14 cellular contexts compared by ENCODE assay signal in genomic region chr3:194582196-194582905, GRCh38. TPM values are rescaled to one million over a fixed set of nuclear protein-coding genes. Genes with fewer than 3 reads are reported as not detected.
DNase-seq lines count a peak whose midpoint lies in the region; ATAC-seq, FAIRE-seq and TF ChIP-seq lines count a peak whose summit lies in the region.
"Had no signal": no experiment of that assay in that cellular context is flagged by ENCODE, and none has a peak within 500 bp of the region (broad histone marks: within the 10 kb centered on the region; RNA-seq: fewer than 3 reads in every experiment).

No MANE protein-coding gene starts in this region.

- H3K36me3 Mint-ChIP-seq in CD8-positive, alpha-beta T cell = peaks cover 7% of the 10 kb centered on the region
- peaks cover 20% of the 10 kb centered on the region for H3K36me3 Mint-ChIP-seq in activated T-helper 17 cell treated with anti-CD3 and anti-CD28 coated beads, Interleukin-2, amount 50 U/mL, for 72 hours (ENCODE audit: low read depth)

- TF ChIP-seq CTCF in CD8-positive, alpha-beta T cell (IDR thresholded peaks at IDR 0.05) = no peak
- TF ChIP-seq CTCF in omental fat pad (IDR thresholded peaks at IDR 0.05) = no peak

- H3K79me2 ChIP-seq in mesendoderm (ENCODE audit: control insufficient read depth, insufficient read depth, low read length) = no peaks in the 10 kb centered on the region

- H3K4me3 Mint-ChIP-seq in CD8-positive, alpha-beta T cell = peak overlapping the region; percentile 56
- peak overlapping the region; percentile 41 for H3K4me3 Mint-ChIP-seq in activated T-helper 17 cell treated with anti-CD3 and anti-CD28 coated beads, Interleukin-2, amount 50 U/mL, for 72 hours

- H3K4me3 ChIP-seq in CD8-positive, alpha-beta T cell (ENCODE audit: low read depth, low read length) = no peak overlapping the region
- no peak overlapping the region for H3K4me3 ChIP-seq in mesendoderm (ENCODE audit: low read length)

- peaks cover 3% of the 10 kb centered on the region for H3K79me1 ChIP-seq in mesendoderm (ENCODE audit: low read length)

- H3K4me2 ChIP-seq in mesendoderm (ENCODE audit: low read length) = no peak overlapping the region

- H3K27me3 Mint-ChIP-seq in CD8-positive, alpha-beta T cell (ENCODE audit: low read depth) = no peaks in the 10 kb centered on the region
- H3K27me3 Mint-ChIP-seq in activated T-helper 17 cell treated with anti-CD3 and anti-CD28 coated beads, Interleukin-2, amount 50 U/mL, for 72 hours = peaks cover 3% of the 10 kb centered on the region

- no peak overlapping the region for H3K9ac ChIP-seq in mesendoderm (ENCODE audit: low read length)

- H3K9me3 ChIP-seq in CD8-positive, alpha-beta T cell (ENCODE audit: low read length) = no peaks in the 10 kb centered on the region
- H3K9me3 ChIP-seq: neutrophil, thyroid gland had no signal

- no peak overlapping the region for H3K4ac ChIP-seq in mesendoderm (ENCODE audit: low read depth, low read length)

- intact Hi-C loops in CD8-positive, alpha-beta T cell (cut with DNase I, micrococcal nuclease) = loop anchor here in 1 of 2 experiments (5.0 kb wide), 1 partner anchor 90 kb away; the partner anchor contains the start of gene LSG1

- POLR2A ChIA-PET in CD8-positive, alpha-beta T cell (lab: Charles Lee) = interaction anchor here (2.2 to 2.4 kb wide), 2 partner anchors 95 to 105 kb away, joined by 7 to 8 read pairs; partner anchors contain the start of gene ATP13A3

- H2AK5ac ChIP-seq in mesendoderm (ENCODE audit: low read length) = no peak overlapping the region

- H3K27ac ChIP-seq in CD8-positive, alpha-beta T cell (ENCODE audit: low read depth, low read length) = no peak overlapping the region
- no peak overlapping the region for H3K27ac ChIP-seq in mesendoderm (ENCODE audit: low read depth, low read length)

- no peak overlapping the region for H3K23ac ChIP-seq in mesendoderm (ENCODE audit: low read length)

- H3K27ac Mint-ChIP-seq in CD8-positive, alpha-beta T cell = no peak overlapping the region
- H3K27ac Mint-ChIP-seq in activated T-helper 17 cell treated with anti-CD3 and anti-CD28 coated beads, Interleukin-2, amount 50 U/mL, for 72 hours = no peak overlapping the region

- H3K27me3 ChIP-seq in CD8-positive, alpha-beta T cell (ENCODE audit: insufficient read depth, low read length) = no peaks in the 10 kb centered on the region
- no peaks in the 10 kb centered on the region for H3K27me3 ChIP-seq in mesendoderm (ENCODE audit: insufficient read depth, low read length, poor library complexity)
- H3K27me3 ChIP-seq: neutrophil, thyroid gland had no signal

- peaks cover 10% of the 10 kb centered on the region for H3K4me1 Mint-ChIP-seq in CD8-positive, alpha-beta T cell (ENCODE audit: low read depth)
- H3K4me1 Mint-ChIP-seq in activated T-helper 17 cell treated with anti-CD3 and anti-CD28 coated beads, Interleukin-2, amount 50 U/mL, for 72 hours = peaks cover 37% of the 10 kb centered on the region

- no CpG with 5 or more reads among the region's 24 CpGs for WGBS in mesendoderm (ENCODE audit: extremely low coverage, insufficient coverage, low lambda C conversion rate)

- CTCF ChIA-PET in CD8-positive, alpha-beta T cell (lab: Charles Lee) = interaction anchor here (0.9 to 2.1 kb wide), 3 partner anchors 12 to 110 kb away, joined by 5 to 11 read pairs (median 6); no protein-coding TSS in a partner anchor

- DNase-seq in DMS53 (lab: John Stamatoyannopoulos, UW) (peak; percentile 39), DMS53 treated with DMSO at 0.1 percent for 48 hours (lab: John Stamatoyannopoulos, UW; ENCODE audit: unreplicated experiment) (no peak), mesendoderm (peak; percentile 61), omental fat pad (ENCODE audit: low spot score) (no peak), H54 (ENCODE audit: insufficient read length, low spot score) (no peak)
- no peak for DNase-seq in CD8-positive, alpha-beta T cell
- DNase-seq: Karpas-422, left colon, NCI-H2029, small intestine, thyroid gland had no signal

- peaks cover 23% of the 10 kb centered on the region for H3K9me3 Mint-ChIP-seq in CD8-positive, alpha-beta T cell
- H3K9me3 Mint-ChIP-seq in activated T-helper 17 cell treated with anti-CD3 and anti-CD28 coated beads, Interleukin-2, amount 50 U/mL, for 72 hours = no peaks in the 10 kb centered on the region

- H4K5ac ChIP-seq in mesendoderm (ENCODE audit: low read length) = no peak overlapping the region

- H3K4me1 ChIP-seq in CD8-positive, alpha-beta T cell (ENCODE audit: insufficient read depth, low read length) = peaks cover 12% of the 10 kb centered on the region
- no peaks in the 10 kb centered on the region for H3K4me1 ChIP-seq in mesendoderm (ENCODE audit: control insufficient read depth, low read depth, low read length)

- no peak for ATAC-seq in CD8-positive, alpha-beta T cell
- no peak for ATAC-seq in activated T-helper 17 cell treated with anti-CD3 and anti-CD28 coated beads, Interleukin-2, amount 50 U/mL, for 72 hours (replicated peaks)
- ATAC-seq in HG03280 (IDR thresholded peaks at IDR 0.05; ENCODE audit: unreplicated experiment) = no peak
- ATAC-seq in omental fat pad (ENCODE audit: low FRiP score) = no peak
- ATAC-seq: left colon had no signal

- no peak overlapping the region for H2BK5ac ChIP-seq in mesendoderm (ENCODE audit: low read length)

- H3K56ac ChIP-seq in mesendoderm (ENCODE audit: low read length) = peak overlapping the region; percentile 15

- H4K8ac ChIP-seq in mesendoderm (ENCODE audit: low read depth, low read length) = no peak overlapping the region

- no peak overlapping the region for H2BK120ac ChIP-seq in mesendoderm (ENCODE audit: low read depth, low read length)

- no peaks in the 10 kb centered on the region for H3K36me3 ChIP-seq in CD8-positive, alpha-beta T cell (ENCODE audit: insufficient read depth, low read length)
- H3K36me3 ChIP-seq in mesendoderm (ENCODE audit: control insufficient read depth, insufficient read depth, low read length) = no peaks in the 10 kb centered on the region
- H3K36me3 ChIP-seq: neutrophil, thyroid gland had no signal

- TF ChIP-seq POLR2A in H54 (IDR thresholded peaks at IDR 0.05; ENCODE audit: low read depth, low read length) = no peak

- no peak for FAIRE-seq in H54 (lab: Jason Lieb, UNC)
- FAIRE-seq: small intestine had no signal

- no peak overlapping the region for H2BK15ac ChIP-seq in mesendoderm (replicated peaks; ENCODE audit: low read depth)

- H3K18ac ChIP-seq in mesendoderm (ENCODE audit: low read length) = no peak overlapping the region

RNA-seq across cellular contexts. Expression of gene TMEM44, which starts 50.9 kb away (rescaled TPM):
- 1 to 10 TPM; 1.0 to 2.4 TPM for total RNA-seq in CD8-positive, alpha-beta T cell
- 10 to 100 TPM in 1 of 2 donors, 1 to 10 TPM in 1; 6.6 to 11.1 TPM for total RNA-seq in activated T-helper 17 cell treated with anti-CD3 and anti-CD28 coated beads, Interleukin-2, amount 50 U/mL, for 72 hours
- 5.0 TPM for polyA plus RNA-seq in mesendoderm (2013, experiment 1 of 2)
- polyA plus RNA-seq in mesendoderm (2013, experiment 2 of 2) = 5.0 TPM
- 10 to 100 TPM in 1 of 4 donors, 1 to 10 TPM in 3; 3.3 to 26.8 (median 7.5) TPM for total RNA-seq in omental fat pad

Comparison
In these comparisons a context has a peak if more than half of its experiments do, and no peak if none do; other contexts are left out.
1. DNase-seq: peak in DMS53 (single experiment) and mesendoderm (single experiment); none in DMS53 treated with DMSO at 0.1 percent for 48 hours (single experiment), CD8-positive, alpha-beta T cell (0 of 7), omental fat pad (single experiment) and H54 (single experiment).